Comparison of ENCODE assay signal across 8 cellular contexts in the genomic region with DNA sequence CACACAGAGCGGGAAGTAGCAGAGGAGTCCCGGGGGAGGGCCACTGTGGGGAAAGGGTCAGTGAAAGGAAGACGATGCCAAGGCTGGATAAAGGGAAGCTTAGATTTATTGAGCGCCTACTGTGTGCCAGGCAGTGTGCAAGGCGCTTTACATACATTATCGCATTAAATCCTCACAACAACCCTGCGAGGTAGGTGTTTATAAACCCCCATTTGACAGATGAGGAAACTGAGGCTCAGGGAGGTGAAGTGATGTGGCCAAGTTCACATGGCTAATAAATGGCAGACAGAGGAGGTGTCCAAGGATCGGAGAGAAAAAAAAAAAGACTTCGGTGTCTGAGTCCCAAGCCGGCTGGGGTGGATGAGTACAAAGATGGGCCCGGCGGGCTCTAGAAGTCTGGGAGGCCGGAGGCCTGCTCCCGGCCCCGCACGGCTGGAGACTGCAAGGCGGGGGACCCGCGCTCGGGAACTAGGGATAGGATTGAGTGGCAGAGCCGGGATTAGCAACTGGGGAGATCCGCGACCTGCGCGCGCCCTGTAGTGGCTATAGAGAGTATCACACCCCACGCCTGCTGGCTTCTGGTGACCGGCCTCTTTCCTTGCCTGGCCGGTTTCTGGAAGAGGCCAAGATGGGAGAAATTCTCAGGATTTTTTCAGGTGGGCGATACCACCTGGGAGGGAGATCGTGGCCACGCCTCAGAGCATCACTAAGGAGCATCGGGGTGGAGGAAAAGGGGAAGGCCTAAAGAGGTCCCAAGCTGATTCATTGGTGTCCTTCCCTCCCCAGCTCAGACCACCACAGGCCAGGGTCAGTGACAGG. TPM values are rescaled to one million over a fixed set of nuclear protein-coding genes. Genes with fewer than 3 reads are reported as not detected.
DNase-seq lines count a peak whose midpoint lies in the region; ATAC-seq lines count a peak whose summit lies in the region.

No MANE protein-coding gene starts in this region.

- no peak for ATAC-seq in HG02763 (IDR thresholded peaks at IDR 0.05; ENCODE audit: unreplicated experiment)
- no peak for ATAC-seq in GM21381 (IDR thresholded peaks at IDR 0.05; ENCODE audit: unreplicated experiment)

- DNase-seq in DMS53 treated with DMSO at 0.1 percent for 48 hours (lab: John Stamatoyannopoulos, UW; ENCODE audit: unreplicated experiment), result peak; percentile 73
- DNase-seq in HT-29 (ENCODE audit: low spot score), result peak; percentile 88
- DNase-seq in NCI-H774 (lab: John Stamatoyannopoulos, UW), result peak; percentile 66
- peak; percentile 55 for DNase-seq in activated naive CD4-positive, alpha-beta T cell treated with Interleukin-2 at 50 U/mL for 16 hours
- peak; percentile 56 for DNase-seq in foreskin melanocyte
- DNase-seq in occipital lobe (lab: John Stamatoyannopoulos, UW), result peak; percentile 70

RNA-seq across cellular contexts. Expression of gene DDN, which starts 3.9 kb away (rescaled TPM):
- total RNA-seq in HT-29 (2014; rRNA removed; shearing (Covaris generic)), result 0.66 and 0.83 TPM in 2 replicates
- total RNA-seq in occipital lobe, result 9.2 TPM

RNA-seq across cellular contexts. Expression of gene WNT1, which starts 17.1 kb away (rescaled TPM):
- total RNA-seq in HT-29 (2014; rRNA removed; shearing (Covaris generic)), result not detected in 2 replicates
- not detected for total RNA-seq in occipital lobe

RNA-seq across cellular contexts. Expression of gene PRKAG1, which starts 23.3 kb away (rescaled TPM):
- total RNA-seq in HT-29 (2014; rRNA removed; shearing (Covaris generic)), result 38.4 and 50.4 TPM in 2 replicates
- 27.9 TPM for total RNA-seq in occipital lobe

RNA-seq across cellular contexts. Expression of gene WNT10B, which starts 23.7 kb away (rescaled TPM):
- 0.16 and 0.71 TPM in 2 replicates for total RNA-seq in HT-29 (2014; rRNA removed; shearing (Covaris generic))
- 6.2 TPM for total RNA-seq in occipital lobe

RNA-seq across cellular contexts. Expression of gene ARF3, which starts 38.0 kb away (rescaled TPM):
- 76.3 and 76.9 TPM in 2 replicates for total RNA-seq in HT-29 (2014; rRNA removed; shearing (Covaris generic))
- total RNA-seq in occipital lobe, result 67.5 TPM
